ENCODE assay signal across 8 cellular contexts in the genomic region with DNA sequence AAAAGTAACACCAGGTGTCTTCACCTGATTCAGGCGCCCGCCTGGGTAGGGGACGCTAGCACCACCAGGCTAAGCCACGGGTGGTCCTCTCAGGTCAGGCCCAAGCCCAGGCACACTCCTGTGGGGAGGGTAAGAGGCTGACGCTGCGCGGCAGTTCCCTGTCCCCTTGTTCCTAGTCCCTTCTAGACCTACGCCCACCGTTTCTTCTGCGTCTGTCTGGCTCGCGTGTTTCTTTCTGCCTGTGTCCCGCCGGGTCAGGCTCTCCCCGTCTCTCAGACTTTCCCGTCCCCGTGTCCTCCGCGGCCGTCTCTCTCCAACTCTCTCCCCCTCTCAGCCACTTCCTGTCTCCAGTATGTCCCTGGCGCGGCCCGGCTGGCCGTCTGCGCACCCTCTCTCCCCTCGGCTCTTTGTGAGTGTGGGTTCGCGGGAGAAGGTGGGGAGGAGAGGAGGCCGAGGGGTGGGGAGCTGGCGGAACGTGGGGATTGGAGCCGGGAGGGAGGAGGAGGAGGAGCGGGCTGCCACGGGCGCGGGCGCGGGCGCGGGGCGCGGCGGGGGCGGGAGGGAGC. TPM values are rescaled to one million over a fixed set of nuclear protein-coding genes. Genes with fewer than 3 reads are reported as not detected.
DNase-seq lines count a peak whose midpoint lies in the region; ATAC-seq and TF ChIP-seq lines count a peak whose summit lies in the region.

No MANE protein-coding gene starts in this region.

- TF ChIP-seq POLR2A in Peyer's patch (IDR thresholded peaks at IDR 0.05) = peak; percentile 71 to 89

- H3K36me3 ChIP-seq in Peyer's patch = no peaks in the 10 kb centered on the region
- H3K36me3 ChIP-seq in left ventricle myocardium inferior = peaks cover under 1% of the 10 kb centered on the region

- TF ChIP-seq CTCF in Peyer's patch (IDR thresholded peaks at IDR 0.05) (no peak), left ventricle myocardium inferior (IDR thresholded peaks at IDR 0.05; ENCODE audit: borderline replicate concordance) (no peak)

- H3K4me1 ChIP-seq in Peyer's patch = peaks cover 3 to 53% (median 11%) of the 10 kb centered on the region in 4 donors
- peaks cover 89% of the 10 kb centered on the region for H3K4me1 ChIP-seq in left ventricle myocardium inferior

- peak; percentile 44 for ATAC-seq in GM18907 (IDR thresholded peaks at IDR 0.05; ENCODE audit: unreplicated experiment)
- ATAC-seq in HG03432 (IDR thresholded peaks at IDR 0.05; ENCODE audit: unreplicated experiment) = peak; percentile 49
- ATAC-seq in GM18873 (IDR thresholded peaks at IDR 0.05; ENCODE audit: low FRiP score, unreplicated experiment) = no peak

- H3K27me3 ChIP-seq in Peyer's patch = no peaks in the 10 kb centered on the region
- no peaks in the 10 kb centered on the region for H3K27me3 ChIP-seq in left ventricle myocardium inferior (ENCODE audit: low read depth)

- H3K27ac ChIP-seq in Peyer's patch = peak overlapping the region; percentile 79 to 95 (median 94)
- H3K27ac ChIP-seq in left ventricle myocardium inferior (replicated peaks) = peak overlapping the region; percentile 100

- intact Hi-C loops in left ventricle myocardium inferior (cut with micrococcal nuclease) = no loop called here

- peak; percentile 87 for DNase-seq in AG08396 (ENCODE audit: low spot score)
- DNase-seq in Peyer's patch = peak in 2 of 3 donors; percentile 67 to 90
- DNase-seq in anterior cingulate cortex (lab: John Stamatoyannopoulos, UW) = peak in 56 of 58 donors; percentile 31 to 91 (median 80)
- peak; percentile 90 for DNase-seq in left ventricle myocardium inferior
- peak; percentile 90 for DNase-seq in pons (ENCODE audit: low spot score)

- H3K9me3 ChIP-seq in Peyer's patch (no peaks in the 10 kb centered on the region), left ventricle myocardium inferior (replicated peaks) (no peaks in the 10 kb centered on the region)

- H3K4me3 ChIP-seq in Peyer's patch (peak overlapping the region; percentile 64 to 71 (median 66)), left ventricle myocardium inferior (peak overlapping the region; percentile 92)

RNA-seq across cellular contexts. Expression of a gene that starts 3.1 kb away (rescaled TPM):
- total RNA-seq in Peyer's patch (100 to 1,000 TPM in 3 of 4 donors, 10 to 100 TPM in 1; 29.2 to 274 (median 154) TPM), left ventricle myocardium inferior (109 TPM)

RNA-seq across cellular contexts. Expression of a gene that starts 32.5 kb away (rescaled TPM):
- total RNA-seq in Peyer's patch (10 to 100 TPM; 27.8 to 38.7 (median 34.8) TPM), left ventricle myocardium inferior (49.1 TPM)

RNA-seq across cellular contexts. Expression of a gene that starts 40.5 kb away (rescaled TPM):
- total RNA-seq in Peyer's patch (100 to 1,000 TPM; 234 to 531 (median 250) TPM), left ventricle myocardium inferior (390 TPM)

RNA-seq across cellular contexts. Expression of a gene that starts 50.7 kb away (rescaled TPM):
- total RNA-seq in Peyer's patch = 100 to 1,000 TPM in 2 of 4 donors, 10 to 100 TPM in 2; 68.5 to 191 (median 128) TPM
- 53.0 TPM for total RNA-seq in left ventricle myocardium inferior

RNA-seq across cellular contexts. Expression of a gene that starts 56.5 kb away (rescaled TPM):
- 10 to 100 TPM in 3 of 4 donors, not detected in 1; 13.3 to 55.0 (median 34.5) TPM for total RNA-seq in Peyer's patch
- not detected for total RNA-seq in left ventricle myocardium inferior
